Comparison of ENCODE assay signal across 16 cellular contexts in the genomic region with DNA sequence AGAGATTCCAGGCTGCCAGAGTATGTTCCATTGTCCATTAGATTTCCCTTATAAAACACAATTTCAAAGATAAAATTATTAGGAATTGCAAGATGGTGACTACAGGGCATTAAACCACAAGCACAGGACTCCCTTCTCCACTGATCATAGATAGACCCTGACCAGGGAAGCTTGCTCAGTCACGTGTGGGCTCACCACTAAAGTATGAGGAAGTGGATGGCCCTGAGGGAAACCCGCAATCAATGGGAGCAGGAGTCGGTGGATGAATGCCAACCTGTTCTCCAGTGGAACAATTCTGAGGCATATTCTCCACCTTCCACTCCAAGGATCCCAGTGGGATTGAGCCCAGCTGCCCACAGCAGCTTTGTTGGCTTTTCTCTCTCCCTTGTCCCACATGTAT.
DNase-seq lines count a peak whose midpoint lies in the region; ATAC-seq and TF ChIP-seq lines count a peak whose summit lies in the region.
"Had no signal": no experiment of that assay in that cellular context is flagged by ENCODE, and none has a peak within 500 bp of the region (broad histone marks: within the 10 kb centered on the region; RNA-seq: fewer than 3 reads in every experiment).

No MANE protein-coding gene starts in this region.

- H3K79me2 ChIP-seq in GM23338 (replicated peaks; ENCODE audit: insufficient read depth): no peaks in the 10 kb centered on the region

- intact Hi-C loops in natural killer cell (cut with micrococcal nuclease): no loop called here

- H3K4me3 Mint-ChIP-seq in GM23338 (no peak overlapping the region), natural killer cell (no peak overlapping the region)
- H3K4me3 Mint-ChIP-seq: activated CD4-positive, alpha-beta T cell treated with anti-CD3 and anti-CD28 coated beads, Interleukin-2, amount 10 ng/mL, durations not matched to agents 24 days and 14 days had no signal

- H4K20me1 ChIP-seq in BLaER1 (no peaks in the 10 kb centered on the region), GM23338 (replicated peaks; ENCODE audit: insufficient read depth) (no peaks in the 10 kb centered on the region)

- H3K27me3 ChIP-seq in BLaER1: no peaks in the 10 kb centered on the region
- H3K27me3 ChIP-seq in SJSA1 (replicated peaks): no peaks in the 10 kb centered on the region
- no peaks in the 10 kb centered on the region for H3K27me3 ChIP-seq in GM23338 (ENCODE audit: insufficient read depth)
- H3K27me3 ChIP-seq: suprapubic skin had no signal

- TF ChIP-seq CTCF in GM23338 (conservative IDR thresholded peaks at IDR 0.05; ENCODE audit: low read depth in 2 of 2) (no peak), natural killer cell (IDR thresholded peaks at IDR 0.05) (no peak)

- H3K9me3 Mint-ChIP-seq in GM23338 (no peaks in the 10 kb centered on the region), natural killer cell (no peaks in the 10 kb centered on the region)
- H3K9me3 Mint-ChIP-seq: activated CD4-positive, alpha-beta T cell treated with anti-CD3 and anti-CD28 coated beads, Interleukin-2, amount 10 ng/mL, durations not matched to agents 24 days and 14 days had no signal

- no peak overlapping the region for H3K27ac ChIP-seq in BLaER1
- no peak overlapping the region for H3K27ac ChIP-seq in SJSA1
- no peak overlapping the region for H3K27ac ChIP-seq in GM23338 (ENCODE audit: low read depth)
- H3K27ac ChIP-seq: suprapubic skin had no signal

- H3K4me2 ChIP-seq in BLaER1 (peak overlapping the region; percentile 5), GM23338 (no peak overlapping the region)

- H3K4me1 Mint-ChIP-seq in GM23338 (peaks cover 9% of the 10 kb centered on the region), natural killer cell (peaks cover 0 to 5% of the 10 kb centered on the region in 2 donors)

- ATAC-seq in GM18907 (IDR thresholded peaks at IDR 0.05; ENCODE audit: unreplicated experiment) (no peak), GM23338 (no peak), natural killer cell (no peak), GM21717 (IDR thresholded peaks at IDR 0.05; ENCODE audit: unreplicated experiment) (no peak)
- ATAC-seq: Panc1 had no signal

- H3K9me2 ChIP-seq in GM23338 (ENCODE audit: insufficient read depth): no peaks in the 10 kb centered on the region

- H3K36me3 Mint-ChIP-seq in GM23338 (ENCODE audit: low read depth): no peaks in the 10 kb centered on the region
- H3K36me3 Mint-ChIP-seq in natural killer cell: no peaks in the 10 kb centered on the region

- H3K27ac Mint-ChIP-seq in GM23338 (no peak overlapping the region), natural killer cell (no peak overlapping the region)
- H3K27ac Mint-ChIP-seq: activated CD4-positive, alpha-beta T cell treated with anti-CD3 and anti-CD28 coated beads, Interleukin-2, amount 10 ng/mL, durations not matched to agents 24 days and 14 days had no signal

- no peaks in the 10 kb centered on the region for H3K9me3 ChIP-seq in BLaER1
- H3K9me3 ChIP-seq in SJSA1 (replicated peaks): no peaks in the 10 kb centered on the region
- H3K9me3 ChIP-seq: suprapubic skin had no signal

- H3K27me3 Mint-ChIP-seq in GM23338 (ENCODE audit: insufficient read depth, low read depth, poor library complexity) (no peaks in the 10 kb centered on the region), natural killer cell (ENCODE audit: low read depth in 2 of 2) (peaks cover 2 to 14% of the 10 kb centered on the region in 2 donors)
- H3K27me3 Mint-ChIP-seq: activated CD4-positive, alpha-beta T cell treated with anti-CD3 and anti-CD28 coated beads, Interleukin-2, amount 10 ng/mL, durations not matched to agents 24 days and 14 days had no signal

- H3K4me3 ChIP-seq in BLaER1: no peak overlapping the region
- no peak overlapping the region for H3K4me3 ChIP-seq in SJSA1
- no peak overlapping the region for H3K4me3 ChIP-seq in GM23338
- H3K4me3 ChIP-seq: suprapubic skin had no signal

- H3K4me1 ChIP-seq in BLaER1: peaks cover 30% of the 10 kb centered on the region
- peaks cover 20% of the 10 kb centered on the region for H3K4me1 ChIP-seq in SJSA1 (replicated peaks)
- no peaks in the 10 kb centered on the region for H3K4me1 ChIP-seq in GM23338 (ENCODE audit: insufficient read depth)
- H3K4me1 ChIP-seq: suprapubic skin had no signal

- no peaks in the 10 kb centered on the region for H3K36me3 ChIP-seq in BLaER1
- no peaks in the 10 kb centered on the region for H3K36me3 ChIP-seq in SJSA1
- no peaks in the 10 kb centered on the region for H3K36me3 ChIP-seq in GM23338 (ENCODE audit: insufficient read depth)
- H3K36me3 ChIP-seq: suprapubic skin had no signal

- no peak overlapping the region for H3K9ac ChIP-seq in BLaER1

- no peak overlapping the region for H2AFZ ChIP-seq in GM23338

- DNase-seq in HT-29 (ENCODE audit: low spot score) (peak; percentile 35), SJSA1 (ENCODE audit: low read depth in 1 of 2, low spot score in 2 of 2) (peak; percentile 11 to 47), foreskin melanocyte (peak; percentile 29), GM23338 (ENCODE audit: low spot score) (no peak), natural killer cell (no peak)
- DNase-seq: activated CD4-positive, alpha-beta T cell treated with anti-CD3 and anti-CD28 coated beads, Interleukin-2, amount 10 ng/mL, durations not matched to agents 24 days and 14 days; DMS79; NCI-H1105; posterior cingulate gyrus; stimulated activated CD4-positive, alpha-beta T cell treated with anti-CD3 and anti-CD28 coated beads, Interleukin-15, amount 100 ng/mL, for 24 hours; T-helper 2 cell had no signal

- no peaks in the 10 kb centered on the region for H3F3A ChIP-seq in GM23338 (replicated peaks; ENCODE audit: low read depth)

TF ChIP-seq in GM23338, 12 proteins besides CTCF, POLR2A, EP300 and RAD21 (continues in another document):
- TF ChIP-seq EZH2phosphoT487 (IDR thresholded peaks at IDR 0.05; ENCODE audit: unreplicated experiment) (no peak), NANOG (IDR thresholded peaks at IDR 0.05; ENCODE audit: borderline replicate concordance) (no peak), ZNF331 (CRISPR knock-in tag; IDR thresholded peaks at IDR 0.05; ENCODE audit: low read depth) (no peak), EZH2 (IDR thresholded peaks at IDR 0.05; ENCODE audit: low read depth, unreplicated experiment) (no peak), STAT1 (IDR thresholded peaks at IDR 0.05; ENCODE audit: unreplicated experiment) (no peak), ZNF114 (CRISPR knock-in tag; IDR thresholded peaks at IDR 0.05) (no peak), POLR2AphosphoS5 (IDR thresholded peaks at IDR 0.05; ENCODE audit: low read depth) (no peak), JUNB (IDR thresholded peaks at IDR 0.05; ENCODE audit: unreplicated experiment) (no peak)
- TF ChIP-seq, protein P1, sequence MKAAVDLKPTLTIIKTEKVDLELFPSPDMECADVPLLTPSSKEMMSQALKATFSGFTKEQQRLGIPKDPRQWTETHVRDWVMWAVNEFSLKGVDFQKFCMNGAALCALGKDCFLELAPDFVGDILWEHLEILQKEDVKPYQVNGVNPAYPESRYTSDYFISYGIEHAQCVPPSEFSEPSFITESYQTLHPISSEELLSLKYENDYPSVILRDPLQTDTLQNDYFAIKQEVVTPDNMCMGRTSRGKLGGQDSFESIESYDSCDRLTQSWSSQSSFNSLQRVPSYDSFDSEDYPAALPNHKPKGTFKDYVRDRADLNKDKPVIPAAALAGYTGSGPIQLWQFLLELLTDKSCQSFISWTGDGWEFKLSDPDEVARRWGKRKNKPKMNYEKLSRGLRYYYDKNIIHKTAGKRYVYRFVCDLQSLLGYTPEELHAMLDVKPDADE (IDR thresholded peaks at IDR 0.05): no peak

Comparison
In these comparisons a context has a peak if more than half of its experiments do, and no peak if none do; other contexts are left out.
1. DNase-seq: peak in HT-29 (single experiment), SJSA1 (2 of 2) and foreskin melanocyte (single experiment); none in GM23338 (single experiment) and natural killer cell (single experiment).